18 cellular contexts compared by ENCODE assay signal in the genomic region with DNA sequence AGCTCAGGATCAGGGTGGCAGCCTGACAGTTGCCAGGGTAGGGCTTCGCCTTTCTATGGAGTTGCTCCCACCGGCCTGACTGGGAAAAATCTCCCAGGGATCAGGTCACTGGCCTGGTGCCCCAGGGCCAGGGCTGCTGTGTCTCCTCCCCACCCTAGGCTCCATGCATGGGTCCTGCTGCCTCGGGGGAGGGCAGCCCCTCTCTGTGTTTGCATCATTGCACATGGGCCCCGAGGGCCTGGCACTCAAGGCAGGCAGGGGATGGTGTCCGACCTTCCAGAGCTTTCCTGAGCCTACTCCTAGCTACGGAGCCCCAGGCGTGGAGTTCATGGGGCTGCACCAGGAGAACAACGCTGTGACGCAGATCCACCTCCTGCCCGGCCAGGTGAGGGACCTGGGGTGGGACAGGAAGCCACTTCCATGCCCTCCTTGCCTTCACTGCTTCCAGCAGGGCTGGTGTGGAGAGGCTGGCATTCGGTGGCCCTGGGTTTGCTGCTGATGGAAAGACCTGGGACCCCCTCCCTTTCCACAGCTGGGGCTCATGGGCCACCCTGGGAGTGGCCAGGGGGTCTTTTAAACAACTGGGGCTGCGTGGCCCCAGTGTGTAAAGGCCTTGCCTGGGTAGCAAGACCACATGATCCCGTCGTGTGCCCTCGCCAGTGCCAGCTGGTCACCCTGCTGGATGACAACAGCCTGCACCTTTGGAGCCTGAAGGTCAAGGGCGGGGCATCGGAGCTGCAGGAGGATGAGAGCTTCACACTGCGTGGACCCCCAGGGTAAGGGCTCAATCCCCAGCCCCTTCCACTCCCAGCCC. TPM values are rescaled to one million over a fixed set of nuclear protein-coding genes. Genes with fewer than 3 reads are reported as not detected.
DNase-seq lines count a peak whose midpoint lies in the region; ATAC-seq and TF ChIP-seq lines count a peak whose summit lies in the region.
"Had no signal": no experiment of that assay in that cellular context is flagged by ENCODE, and none has a peak within 500 bp of the region (broad histone marks: within the 10 kb centered on the region; RNA-seq: fewer than 3 reads in every experiment).

No MANE protein-coding gene starts in this region.

- DNase-seq in Panc1 (ENCODE audit: low read depth, low spot score) (no peak), left colon (no peak), SKM-1 treated with dmso at 0.1 percent for 144 hours (lab: John Stamatoyannopoulos, UW; ENCODE audit: unreplicated experiment) (no peak), mesenteric fat pad (ENCODE audit: low spot score) (no peak), GM20000 (ENCODE audit: low spot score) (no peak)
- DNase-seq in effector memory CD8-positive, alpha-beta T cell = no peak
- DNase-seq: activated CD8-positive, alpha-beta memory T cell treated with anti-CD3 and anti-CD28 coated beads, Interleukin-2, amount 10 ng/mL, durations not matched to agents 7 days and 5 days; activated effector memory CD4-positive, alpha-beta T cell treated with Interleukin-2 at 50 U/mL for 16 hours; central memory CD4-positive, alpha-beta T cell; immature natural killer cell; NCI-H1048; stimulated activated naive CD4-positive, alpha-beta T cell had no signal

- CTCF ChIA-PET in Panc1 (lab: Charles Lee) = interaction anchor here (1.1 kb wide), 1 partner anchor 51 kb away, joined by 5 read pairs; no protein-coding TSS in a partner anchor

- H4K20me1 ChIP-seq in BLaER1 treated with 17β-estradiol and CSF1 and Interleukin-3, amounts not matched to agents 10 nM and 100 nM = peaks cover 0 to 1% (median 0%) of the 10 kb centered on the region in 11 experiments; a peak in 3 of 22 replicates

- ATAC-seq in Panc1 = no peak
- peak; percentile 2 for ATAC-seq in left colon
- ATAC-seq in effector memory CD8-positive, alpha-beta T cell (replicated peaks) = no peak
- ATAC-seq: activated CD8-positive, alpha-beta memory T cell treated with anti-CD3 and anti-CD28 coated beads, Interleukin-2, amount 10 ng/mL, durations not matched to agents 7 days and 5 days had no signal

- H2AFZ ChIP-seq in parathyroid adenoma = peak overlapping the region; percentile 65
- H2AFZ ChIP-seq: neural progenitor cell had no signal

- H3K27me3 ChIP-seq in BLaER1 treated with 17β-estradiol and CSF1 and Interleukin-3, amounts not matched to agents 10 nM and 100 nM = no peaks in the 10 kb centered on the region
- H3K27me3 ChIP-seq in Panc1 (ENCODE audit: control insufficient read depth, insufficient read depth, low read length) = no peaks in the 10 kb centered on the region
- no peaks in the 10 kb centered on the region for H3K27me3 ChIP-seq in parathyroid adenoma (ENCODE audit: control insufficient read depth, insufficient read depth, low read length)
- H3K27me3 ChIP-seq: neural progenitor cell had no signal

- H3K9ac ChIP-seq in BLaER1 treated with 17β-estradiol and CSF1 and Interleukin-3, amounts not matched to agents 10 nM and 100 nM = peak overlapping the region in 7 of 11 experiments; percentile 3 to 65 (median 55); a peak in 12 of 22 replicates
- H3K9ac ChIP-seq in parathyroid adenoma = no peak overlapping the region
- H3K9ac ChIP-seq: KMS-11, neural progenitor cell had no signal

- H3K36me3 Mint-ChIP-seq in effector memory CD8-positive, alpha-beta T cell (ENCODE audit: insufficient read depth) = peaks cover 8% of the 10 kb centered on the region
- H3K36me3 Mint-ChIP-seq: activated CD8-positive, alpha-beta memory T cell treated with anti-CD3 and anti-CD28 coated beads, Interleukin-2, amount 10 ng/mL, durations not matched to agents 7 days and 5 days; neural progenitor cell had no signal

- H3K9me3 Mint-ChIP-seq in effector memory CD8-positive, alpha-beta T cell = no peaks in the 10 kb centered on the region
- H3K9me3 Mint-ChIP-seq: immature natural killer cell, neural progenitor cell had no signal

- no peak overlapping the region for H3K4me3 ChIP-seq in BLaER1 treated with 17β-estradiol and CSF1 and Interleukin-3, amounts not matched to agents 10 nM and 100 nM
- H3K4me3 ChIP-seq in Panc1 (ENCODE audit: low read depth in 2 of 2, low read length in 2 of 2) (no peak overlapping the region), parathyroid adenoma (ENCODE audit: low read depth, low read length) (no peak overlapping the region)
- H3K4me3 ChIP-seq: HAP-1, neural progenitor cell, SK-N-MC had no signal

- in situ Hi-C loops in Panc1 (cut with HindIII; ENCODE audit: low pct_unique_long_range_greater_than_20kb, low sequenced_read_pairs) = no loop called here

- H3K27ac Mint-ChIP-seq in effector memory CD8-positive, alpha-beta T cell = no peak overlapping the region
- H3K27ac Mint-ChIP-seq: activated CD8-positive, alpha-beta memory T cell treated with anti-CD3 and anti-CD28 coated beads, Interleukin-2, amount 10 ng/mL, durations not matched to agents 7 days and 5 days; immature natural killer cell; neural progenitor cell had no signal

- peak overlapping the region in 10 of 11 experiments; percentile 58 to 89 (median 80); a peak in 20 of 22 replicates for H3K4me2 ChIP-seq in BLaER1 treated with 17β-estradiol and CSF1 and Interleukin-3, amounts not matched to agents 10 nM and 100 nM
- H3K4me2 ChIP-seq in parathyroid adenoma (ENCODE audit: low read length) = no peak overlapping the region
- H3K4me2 ChIP-seq: KMS-11, neural progenitor cell had no signal

- no peak for TF ChIP-seq CTCF in Panc1 (IDR thresholded peaks at IDR 0.05)
- TF ChIP-seq CTCF in parathyroid adenoma (IDR thresholded peaks at IDR 0.05) = no peak
- TF ChIP-seq CTCF in GM20000 (IDR thresholded peaks at IDR 0.05; ENCODE audit: extremely low read depth, missing control alignments) = no peak

- no peaks in the 10 kb centered on the region for H3K27me3 Mint-ChIP-seq in effector memory CD8-positive, alpha-beta T cell
- H3K27me3 Mint-ChIP-seq: activated CD8-positive, alpha-beta memory T cell treated with anti-CD3 and anti-CD28 coated beads, Interleukin-2, amount 10 ng/mL, durations not matched to agents 7 days and 5 days had no signal

- peak overlapping the region in 7 of 11 experiments; percentile 26 to 67 (median 48); a peak in 12 of 22 replicates for H3K27ac ChIP-seq in BLaER1 treated with 17β-estradiol and CSF1 and Interleukin-3, amounts not matched to agents 10 nM and 100 nM
- peak overlapping the region; percentile 82 for H3K27ac ChIP-seq in Panc1 (ENCODE audit: low read length)
- peak overlapping the region; percentile 87 for H3K27ac ChIP-seq in parathyroid adenoma
- H3K27ac ChIP-seq: KMS-11, SK-N-MC had no signal

- H3K9me3 ChIP-seq in BLaER1 treated with 17β-estradiol and CSF1 and Interleukin-3, amounts not matched to agents 10 nM and 100 nM (replicated peaks in 1 of 11) = no peaks in the 10 kb centered on the region
- H3K9me3 ChIP-seq in Panc1 (ENCODE audit: control insufficient read depth, insufficient read depth, low read depth, low read length) (no peaks in the 10 kb centered on the region), parathyroid adenoma (ENCODE audit: control insufficient read depth, low read length) (no peaks in the 10 kb centered on the region)
- H3K9me3 ChIP-seq: HAP-1 had no signal

- H3K79me2 ChIP-seq in parathyroid adenoma = peaks cover 4% of the 10 kb centered on the region

- H3K4me1 Mint-ChIP-seq in effector memory CD8-positive, alpha-beta T cell (ENCODE audit: low read depth in 2 of 2) = peaks cover 0 to 4% of the 10 kb centered on the region in 2 donors
- H3K4me1 Mint-ChIP-seq: activated CD8-positive, alpha-beta memory T cell treated with anti-CD3 and anti-CD28 coated beads, Interleukin-2, amount 10 ng/mL, durations not matched to agents 7 days and 5 days had no signal

- POLR2A ChIA-PET in Panc1 (lab: Charles Lee) = no interaction called here

- intact Hi-C loops in Panc1 (cut with micrococcal nuclease; ENCODE audit: unreplicated experiment) (no loop called here), left colon (cut with DNase I, micrococcal nuclease) (no loop called here)

- peaks cover 12 to 48% (median 35%) of the 10 kb centered on the region in 10 experiments; a peak in 19 of 20 replicates for H3K4me1 ChIP-seq in BLaER1 treated with 17β-estradiol and CSF1 and Interleukin-3, amounts not matched to agents 10 nM and 100 nM
- peaks cover 72% of the 10 kb centered on the region for H3K4me1 ChIP-seq in Panc1 (ENCODE audit: control insufficient read depth, insufficient read depth, low read length)
- H3K4me1 ChIP-seq in parathyroid adenoma = peaks cover 9% of the 10 kb centered on the region
- H3K4me1 ChIP-seq: HAP-1 had no signal

- peaks cover 1 to 14% (median 4%) of the 10 kb centered on the region in 11 experiments; a peak in 17 of 22 replicates for H3K36me3 ChIP-seq in BLaER1 treated with 17β-estradiol and CSF1 and Interleukin-3, amounts not matched to agents 10 nM and 100 nM
- H3K36me3 ChIP-seq in Panc1 (ENCODE audit: control insufficient read depth, insufficient read depth, low read length) (no peaks in the 10 kb centered on the region), parathyroid adenoma (ENCODE audit: control insufficient read depth, insufficient read depth, low read length) (no peaks in the 10 kb centered on the region)
- H3K36me3 ChIP-seq: HAP-1, neural progenitor cell had no signal

- BruUV-seq in Panc1 (replicated peaks; lab: Mats Ljungman, UMichigan) = no TSS peak

- H3K4me3 Mint-ChIP-seq in effector memory CD8-positive, alpha-beta T cell = no peak overlapping the region
- H3K4me3 Mint-ChIP-seq: activated CD8-positive, alpha-beta memory T cell treated with anti-CD3 and anti-CD28 coated beads, Interleukin-2, amount 10 ng/mL, durations not matched to agents 7 days and 5 days; immature natural killer cell; neural progenitor cell had no signal

RNA-seq across cellular contexts. Expression of a gene that starts 29.5 kb away (rescaled TPM):
- 26.5 TPM for total RNA-seq in Panc1 (2021; ENCODE audit: unreplicated experiment)
- polyA plus RNA-seq in Panc1 (2012; ENCODE audit: insufficient read length) = 26.4 TPM
- 100 to 1,000 TPM; 575 to 676 TPM for total RNA-seq in left colon
- 110 TPM for total RNA-seq in mesenteric fat pad

RNA-seq across cellular contexts. Expression of a gene that starts 32.6 kb away (rescaled TPM):
- total RNA-seq in Panc1 (2021; ENCODE audit: unreplicated experiment) (201 TPM), left colon (100 to 1,000 TPM; 447 to 529 TPM), mesenteric fat pad (8.2 TPM)
- 233 TPM for polyA plus RNA-seq in Panc1 (2012; ENCODE audit: insufficient read length)

RNA-seq across cellular contexts. Expression of a gene that starts 41.7 kb away (rescaled TPM):
- total RNA-seq in Panc1 (2021; ENCODE audit: unreplicated experiment) = 78.7 TPM
- polyA plus RNA-seq in Panc1 (2012; ENCODE audit: insufficient read length) = 50.8 TPM
- 10 to 100 TPM; 30.1 to 38.9 TPM for total RNA-seq in left colon
- total RNA-seq in mesenteric fat pad = 13.7 TPM

RNA-seq across cellular contexts. Expression of a gene that starts 42.7 kb away (rescaled TPM):
- total RNA-seq in Panc1 (2021; ENCODE audit: unreplicated experiment) (40.0 TPM), left colon (10 to 100 TPM; 28.4 to 30.6 TPM), mesenteric fat pad (72.8 TPM)
- polyA plus RNA-seq in Panc1 (2012; ENCODE audit: insufficient read length) = 20.3 TPM
- polyA plus RNA-seq: immature natural killer cell had no signal

Comparison
In these comparisons a context has a peak if more than half of its experiments do, and no peak if none do; other contexts are left out.
1. RNA of a gene that starts 32.6 kb away (total RNA-seq): 447 to 529 TPM in left colon and 201 TPM in Panc1 (single experiment); 8.2 TPM in mesenteric fat pad (single experiment); every median in the first group is over 10 times any median in the second.
2. Peak in every context shown above with its lines, with median percentiles within 50 percentile points of each other: H3K27ac ChIP-seq.